In the genomic region with DNA sequence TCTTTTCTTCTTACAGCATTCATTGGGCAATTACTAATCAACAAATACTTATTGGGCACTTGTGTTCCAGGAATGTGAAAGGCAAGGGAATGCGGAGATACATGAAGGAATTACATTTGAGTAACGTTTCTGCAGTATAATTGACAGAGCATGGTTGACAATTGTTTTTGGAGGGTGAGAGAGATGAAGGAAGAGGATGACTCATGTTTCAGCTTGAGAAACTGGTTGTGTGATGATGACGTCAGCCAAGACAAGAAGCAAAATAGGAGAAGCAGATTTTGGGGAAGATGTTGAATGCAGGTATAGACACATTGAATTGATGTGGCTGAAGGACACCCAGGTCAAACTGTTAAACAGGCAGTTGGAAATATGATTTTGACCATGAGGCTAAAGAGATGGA, we compare ENCODE assay signal across 14 cellular contexts. TPM values are rescaled to one million over a fixed set of nuclear protein-coding genes. Genes with fewer than 3 reads are reported as not detected.
DNase-seq lines count a peak whose midpoint lies in the region; ATAC-seq, FAIRE-seq and TF ChIP-seq lines count a peak whose summit lies in the region.
"Had no signal": no experiment of that assay in that cellular context is flagged by ENCODE, and none has a peak within 500 bp of the region (broad histone marks: within the 10 kb centered on the region; RNA-seq: fewer than 3 reads in every experiment).

No MANE protein-coding gene starts in this region.

- peaks cover 7% of the 10 kb centered on the region for H3K4me1 ChIP-seq in OCI-LY3 (ENCODE audit: low read length)
- H3K4me1 ChIP-seq in endothelial cell of umbilical vein (ENCODE audit: control insufficient read depth, extremely low read depth, insufficient read depth, low read length): no peaks in the 10 kb centered on the region
- H3K4me1 ChIP-seq: upper lobe of left lung had no signal

- no peak for TF ChIP-seq CTCF in OCI-LY3 (IDR thresholded peaks at IDR 0.05; ENCODE audit: low read depth, low read length)
- TF ChIP-seq CTCF in endothelial cell of umbilical vein (IDR thresholded peaks at IDR 0.05; ENCODE audit: extremely low read depth in 1 of 2, insufficient read depth in 1 of 2, low read depth in 1 of 2, low read length in 2 of 2): no peak
- no peak for TF ChIP-seq CTCF in type B pancreatic cell (conservative IDR thresholded peaks at IDR 0.05)

- H3K27ac ChIP-seq in OCI-LY3 (ENCODE audit: low read length) (no peak overlapping the region), endothelial cell of umbilical vein (ENCODE audit: insufficient read depth, low read depth, low read length) (no peak overlapping the region)
- H3K27ac ChIP-seq: upper lobe of left lung had no signal

- peak; percentile 77 to 80 for ATAC-seq in activated T-cell treated with anti-CD3 and anti-CD28 coated beads, Interleukin-2, amount 50 U/mL, for 72 hours (replicated peaks in 1 of 2)
- no peak for ATAC-seq in activated naive CD8-positive, alpha-beta T cell treated with anti-CD3 and anti-CD28 coated beads, Interleukin-2, amount 50 U/mL, for 24 hours

- intact Hi-C loops in endothelial cell of umbilical vein (cut with micrococcal nuclease): no loop called here

- H3K79me2 ChIP-seq in OCI-LY3 (ENCODE audit: low read length) (no peaks in the 10 kb centered on the region), endothelial cell of umbilical vein (ENCODE audit: control insufficient read depth, insufficient read depth, low read length) (no peaks in the 10 kb centered on the region)

- no peaks in the 10 kb centered on the region for H3K27me3 Mint-ChIP-seq in activated T-cell treated with anti-CD3 and anti-CD28 coated beads, Interleukin-2, amount 50 U/mL, for 72 hours (ENCODE audit: low read depth)
- peaks cover 4% of the 10 kb centered on the region for H3K27me3 Mint-ChIP-seq in type B pancreatic cell
- peaks cover 5% of the 10 kb centered on the region for H3K27me3 Mint-ChIP-seq in activated naive CD8-positive, alpha-beta T cell treated with anti-CD3 and anti-CD28 coated beads, Interleukin-2, amount 50 U/mL, for 24 hours

- H3K27me3 ChIP-seq in OCI-LY3 (ENCODE audit: low read depth, low read length) (no peaks in the 10 kb centered on the region), endothelial cell of umbilical vein (ENCODE audit: control insufficient read depth in 2 of 2, insufficient read depth in 2 of 2, low read length in 2 of 2) (peaks cover 0 to 3% of the 10 kb centered on the region in 2 experiments)
- H3K27me3 ChIP-seq: upper lobe of left lung had no signal

- POLR2A ChIA-PET in endothelial cell of umbilical vein (lab: Charles Lee): no interaction called here

- H3K9me3 ChIP-seq in OCI-LY3 (ENCODE audit: insufficient read depth, low read length) (no peaks in the 10 kb centered on the region), endothelial cell of umbilical vein (replicated peaks; ENCODE audit: control insufficient read depth, insufficient read depth, low read length) (no peaks in the 10 kb centered on the region)
- H3K9me3 ChIP-seq: SK-N-SH, upper lobe of left lung had no signal

- peaks cover 0 to 2% of the 10 kb centered on the region in 2 donors for H3K36me3 Mint-ChIP-seq in activated T-cell treated with anti-CD3 and anti-CD28 coated beads, Interleukin-2, amount 50 U/mL, for 72 hours (ENCODE audit: insufficient read depth in 2 of 2)
- no peaks in the 10 kb centered on the region for H3K36me3 Mint-ChIP-seq in type B pancreatic cell
- no peaks in the 10 kb centered on the region for H3K36me3 Mint-ChIP-seq in activated naive CD8-positive, alpha-beta T cell treated with anti-CD3 and anti-CD28 coated beads, Interleukin-2, amount 50 U/mL, for 24 hours (ENCODE audit: low read depth)

- TF ChIP-seq POLR2A in endothelial cell of umbilical vein (IDR thresholded peaks at IDR 0.05; ENCODE audit: low read depth, low read length): no peak

- FAIRE-seq in endothelial cell of umbilical vein (lab: Jason Lieb, UNC): no peak

- H3K9me1 ChIP-seq in endothelial cell of umbilical vein (replicated peaks; ENCODE audit: control insufficient read depth, extremely low read depth, insufficient read depth, low read length): no peaks in the 10 kb centered on the region

- H3K9me3 Mint-ChIP-seq in activated T-cell treated with anti-CD3 and anti-CD28 coated beads, Interleukin-2, amount 50 U/mL, for 72 hours: no peaks in the 10 kb centered on the region
- no peaks in the 10 kb centered on the region for H3K9me3 Mint-ChIP-seq in type B pancreatic cell
- no peaks in the 10 kb centered on the region for H3K9me3 Mint-ChIP-seq in activated naive CD8-positive, alpha-beta T cell treated with anti-CD3 and anti-CD28 coated beads, Interleukin-2, amount 50 U/mL, for 24 hours
- H3K9me3 Mint-ChIP-seq: activated T-helper 1 cell treated with anti-CD3 and anti-CD28 coated beads, Interleukin-12 subunit alpha, Interleukin-12 subunit beta, Interleukin-2, Interleukin-4 antibody, amounts not matched to agents 30 ng/mL and 10 ng/mL and 1 ng/mL, durations not matched to agents 14 hours and 24 hours and 36 hours had no signal

- peak in 1 of 2 donors; percentile 8 for DNase-seq in activated T-cell treated with anti-CD3 and anti-CD28 coated beads, Interleukin-2, amount 50 U/mL, for 72 hours
- DNase-seq in activated T-cell treated with anti-CD3 and anti-CD28 coated beads for 4 hours (no peak), endothelial cell of umbilical vein (ENCODE audit: low read depth, low spot score) (no peak), type B pancreatic cell (ENCODE audit: extremely low spot score, unreplicated experiment) (no peak), RPMI8226 (no peak)
- DNase-seq in activated naive CD8-positive, alpha-beta T cell treated with anti-CD3 and anti-CD28 coated beads, Interleukin-2, amount 50 U/mL, for 24 hours: no peak
- no peak for DNase-seq in stimulated activated CD4-positive, alpha-beta T cell treated with anti-CD3 and anti-CD28 coated beads, Interleukin-2, amount 100 ng/mL, for 48 hours
- DNase-seq: ACHN, NCI-H1105 treated with DMSO at 0.1 percent for 48 hours, NCI-H510A, SK-N-SH had no signal

- dilution Hi-C loops in endothelial cell of umbilical vein (cut with MboI; ENCODE audit: extremely low pct_ligation_motif_present, low sequenced_read_pairs): no loop called here

- CTCF ChIA-PET in endothelial cell of umbilical vein (lab: Charles Lee): no interaction called here

- peak overlapping the region; percentile 1 to 9 for H3K4me3 Mint-ChIP-seq in activated T-cell treated with anti-CD3 and anti-CD28 coated beads, Interleukin-2, amount 50 U/mL, for 72 hours
- H3K4me3 Mint-ChIP-seq in type B pancreatic cell: no peak overlapping the region
- H3K4me3 Mint-ChIP-seq in activated naive CD8-positive, alpha-beta T cell treated with anti-CD3 and anti-CD28 coated beads, Interleukin-2, amount 50 U/mL, for 24 hours: no peak overlapping the region
- H3K4me3 Mint-ChIP-seq: activated T-helper 1 cell treated with anti-CD3 and anti-CD28 coated beads, Interleukin-12 subunit alpha, Interleukin-12 subunit beta, Interleukin-2, Interleukin-4 antibody, amounts not matched to agents 30 ng/mL and 10 ng/mL and 1 ng/mL, durations not matched to agents 14 hours and 24 hours and 36 hours had no signal

- H3K27ac Mint-ChIP-seq in activated T-cell treated with anti-CD3 and anti-CD28 coated beads, Interleukin-2, amount 50 U/mL, for 72 hours: peak overlapping the region; percentile 13
- peak overlapping the region; percentile 12 for H3K27ac Mint-ChIP-seq in type B pancreatic cell
- H3K27ac Mint-ChIP-seq in activated naive CD8-positive, alpha-beta T cell treated with anti-CD3 and anti-CD28 coated beads, Interleukin-2, amount 50 U/mL, for 24 hours: no peak overlapping the region
- H3K27ac Mint-ChIP-seq: activated T-helper 1 cell treated with anti-CD3 and anti-CD28 coated beads, Interleukin-12 subunit alpha, Interleukin-12 subunit beta, Interleukin-2, Interleukin-4 antibody, amounts not matched to agents 30 ng/mL and 10 ng/mL and 1 ng/mL, durations not matched to agents 14 hours and 24 hours and 36 hours had no signal

- H3K9ac ChIP-seq in OCI-LY3 (ENCODE audit: low read length) (no peak overlapping the region), endothelial cell of umbilical vein (replicated peaks; ENCODE audit: extremely low read depth, insufficient read depth, low read length) (no peak overlapping the region)
- H3K9ac ChIP-seq: SK-N-SH had no signal

- H3K4me3 ChIP-seq in OCI-LY3 (ENCODE audit: low read length) (no peak overlapping the region), endothelial cell of umbilical vein (replicated peaks in 1 of 3; ENCODE audit: insufficient read depth in 1 of 3, low read depth in 1 of 3, low read length in 3 of 3) (no peak overlapping the region)
- H3K4me3 ChIP-seq: upper lobe of left lung had no signal

- H3K4me1 Mint-ChIP-seq in activated T-cell treated with anti-CD3 and anti-CD28 coated beads, Interleukin-2, amount 50 U/mL, for 72 hours (ENCODE audit: low read depth): peaks cover 14% of the 10 kb centered on the region
- H3K4me1 Mint-ChIP-seq in type B pancreatic cell (ENCODE audit: unreplicated experiment): no peaks in the 10 kb centered on the region
- H3K4me1 Mint-ChIP-seq in activated naive CD8-positive, alpha-beta T cell treated with anti-CD3 and anti-CD28 coated beads, Interleukin-2, amount 50 U/mL, for 24 hours: peaks cover 6% of the 10 kb centered on the region

- H2AFZ ChIP-seq in OCI-LY3 (ENCODE audit: low read depth, low read length) (no peak overlapping the region), endothelial cell of umbilical vein (ENCODE audit: low read depth, low read length) (no peak overlapping the region)

- H4K20me1 ChIP-seq in OCI-LY3 (ENCODE audit: insufficient read depth, low read length): no peaks in the 10 kb centered on the region
- H4K20me1 ChIP-seq in endothelial cell of umbilical vein (replicated peaks; ENCODE audit: control insufficient read depth, extremely low read depth, insufficient read depth, low read length): no peaks in the 10 kb centered on the region

- H3K4me2 ChIP-seq in OCI-LY3 (ENCODE audit: low read length) (peak overlapping the region; percentile 15; the same call in 1 of the 2 replicates), endothelial cell of umbilical vein (ENCODE audit: insufficient read depth, low read length) (no peak overlapping the region)
- H3K4me2 ChIP-seq: SK-N-SH had no signal

- H3K36me3 ChIP-seq in OCI-LY3 (replicated peaks; ENCODE audit: low read depth, low read length) (no peaks in the 10 kb centered on the region), endothelial cell of umbilical vein (ENCODE audit: control insufficient read depth in 2 of 2, extremely low read depth in 1 of 2, insufficient read depth in 2 of 2, low read length in 2 of 2) (no peaks in the 10 kb centered on the region)
- H3K36me3 ChIP-seq: upper lobe of left lung had no signal

- BruUV-seq in endothelial cell of umbilical vein (replicated peaks; lab: Mats Ljungman, UMichigan): no TSS peak

RNA-seq across cellular contexts. Expression of gene CPEB2, which starts 8.0 kb away (rescaled TPM):
- 10 to 100 TPM; 13.5 to 14.5 TPM for total RNA-seq in activated T-cell treated with anti-CD3 and anti-CD28 coated beads, Interleukin-2, amount 50 U/mL, for 72 hours
- total RNA-seq in endothelial cell of umbilical vein (11.7 and 14.8 TPM in 2 replicates), type B pancreatic cell (ENCODE audit: low replicate concordance) (12.5 and 32.0 TPM in 2 replicates)
- polyA plus RNA-seq in endothelial cell of umbilical vein: 1.8 and 2.8 TPM in 2 replicates
- 2.9 and 3.2 TPM in 2 replicates for polyA plus RNA-seq in endothelial cell of umbilical vein (2011; cell fraction: cytosol; rRNA removed)
- 10.3 and 10.5 TPM in 2 replicates for polyA plus RNA-seq in endothelial cell of umbilical vein (2011; cell fraction: nucleus; rRNA removed)
- polyA plus RNA-seq in endothelial cell of umbilical vein (2012): 6.8 and 7.2 TPM in 2 replicates
- 7.6 and 8.5 TPM in 2 replicates for polyA minus RNA-seq in endothelial cell of umbilical vein
- polyA minus RNA-seq in endothelial cell of umbilical vein (2011; cell fraction: cytosol; rRNA and poly(A)+ RNA removed): 3.6 TPM
- polyA minus RNA-seq in endothelial cell of umbilical vein (2011; cell fraction: nucleus; rRNA and poly(A)+ RNA removed): 10.7 and 12.6 TPM in 2 replicates

Comparison
In these comparisons a context has a peak if more than half of its experiments do, and no peak if none do; other contexts are left out.
1. H3K4me3 Mint-ChIP-seq: peak in activated T-cell treated with anti-CD3 and anti-CD28 coated beads, Interleukin-2, amount 50 U/mL, for 72 hours (2 of 2); none in type B pancreatic cell (single experiment) and activated naive CD8-positive, alpha-beta T cell treated with anti-CD3 and anti-CD28 coated beads, Interleukin-2, amount 50 U/mL, for 24 hours (single experiment).